ENCODE assay signal across 26 cellular contexts in genomic region chr19:7288977-7289376, GRCh38. TPM values are rescaled to one million over a fixed set of nuclear protein-coding genes. Genes with fewer than 3 reads are reported as not detected.
DNase-seq lines count a peak whose midpoint lies in the region; ATAC-seq and TF ChIP-seq lines count a peak whose summit lies in the region.
"Had no signal": no experiment of that assay in that cellular context is flagged by ENCODE, and none has a peak within 500 bp of the region (broad histone marks: within the 10 kb centered on the region; RNA-seq: fewer than 3 reads in every experiment).

No MANE protein-coding gene starts in this region.

- intact Hi-C loops in uterus (cut with DNase I; ENCODE audit: low total_unique reads) (no loop called here), aorta (cut with DNase I) (no loop called here)

- CTCF ChIA-PET in SK-N-SH (lab: Yijun Ruan, JAX) = interaction anchor here (0.9 to 1.2 kb wide), 2 partner anchors 137 to 187 kb away, joined by 3 read pairs; no protein-coding TSS in a partner anchor

- TF ChIP-seq RAD21 in SK-N-SH (IDR thresholded peaks at IDR 0.05; ENCODE audit: low read length) = no peak

- H3K9me2 ChIP-seq in SK-N-SH = no peaks in the 10 kb centered on the region

- TF ChIP-seq EP300 in SK-N-SH (IDR thresholded peaks at IDR 0.05; ENCODE audit: borderline replicate concordance in 1 of 2, low read depth in 1 of 2, low read length in 1 of 2) = peak in 1 of 2 experiments; percentile 37; a peak in 1 of 4 replicates

- DNase-seq in SK-N-SH (peak; percentile 65), WERI-Rb-1 (peak; percentile 71), osteoblast (ENCODE audit: insufficient read length, low spot score, missing footprints) (peak; percentile 48), uterus (no peak), aorta (no peak), C1 segment of cervical spinal cord (lab: John Stamatoyannopoulos, UW) (no peak), germinal center (ENCODE audit: low spot score) (no peak)
- DNase-seq: activated CD4-positive, alpha-beta T cell treated with anti-CD3 and anti-CD28 coated beads for 4 hours; amygdala; CD4-positive, alpha-beta T cell; DMS 273 treated with DMSO at 0.1 percent for 48 hours; foreskin melanocyte; MM.1S; naive thymus-derived CD8-positive, alpha-beta T cell; NCI-H2029; NCI-H526 treated with DMSO at 0.1 percent for 48 hours; ovary; Right ventricle myocardium superior; stimulated activated naive CD8-positive, alpha-beta T cell treated with anti-CD3 and anti-CD28 coated beads, Interleukin-15, amount 100 ng/mL, for 72 hours had no signal

- H3K4me1 ChIP-seq in SK-N-SH (ENCODE audit: control insufficient read depth in 1 of 2, insufficient read depth in 2 of 2, low read depth in 1 of 2, low read length in 1 of 2) = peaks cover 0 to 8% of the 10 kb centered on the region in 2 experiments; a peak in 1 of 4 replicates
- no peaks in the 10 kb centered on the region for H3K4me1 ChIP-seq in osteoblast (ENCODE audit: insufficient read depth, low read length)
- peaks cover 0 to 4% of the 10 kb centered on the region in 2 donors for H3K4me1 ChIP-seq in uterus
- H3K4me1 ChIP-seq in aorta (ENCODE audit: control insufficient read depth in 1 of 2, insufficient read depth in 2 of 2, low read length in 2 of 2) = peaks cover 0 to 2% of the 10 kb centered on the region in 2 donors
- H3K4me1 ChIP-seq: breast epithelium had no signal

- H3K27ac ChIP-seq in SK-N-SH (ENCODE audit: low read depth in 2 of 2, low read length in 1 of 2) (no peak overlapping the region), WERI-Rb-1 (no peak overlapping the region), osteoblast (ENCODE audit: low read depth, low read length) (no peak overlapping the region), uterus (peak overlapping the region; percentile 52 to 54), aorta (ENCODE audit: low read depth in 1 of 2, low read length in 2 of 2) (no peak overlapping the region)
- H3K27ac ChIP-seq: 22Rv1, breast epithelium had no signal

- ATAC-seq in SK-N-SH treated with all-trans-retinoic acid at 6 μM for 48 hours (no peak), aorta (ENCODE audit: low FRiP score) (no peak)
- ATAC-seq: GM23338; naive thymus-derived CD8-positive, alpha-beta T cell; stimulated activated naive CD8-positive, alpha-beta T cell treated with anti-CD3 and anti-CD28 coated beads, Interleukin-15, amount 100 ng/mL, for 72 hours had no signal

- no peaks in the 10 kb centered on the region for H3K36me3 ChIP-seq in SK-N-SH (replicated peaks in 1 of 2; ENCODE audit: control insufficient read depth in 1 of 2, insufficient read depth in 2 of 2, low read length in 1 of 2)
- H3K36me3 ChIP-seq in WERI-Rb-1 = 0 out of 2 replicates have a peak, but pooled peaks cover 3% of the 10 kb centered on the region
- no peaks in the 10 kb centered on the region for H3K36me3 ChIP-seq in osteoblast (ENCODE audit: insufficient read depth, low read length)
- no peaks in the 10 kb centered on the region for H3K36me3 ChIP-seq in uterus
- no peaks in the 10 kb centered on the region for H3K36me3 ChIP-seq in aorta (ENCODE audit: control insufficient read depth in 1 of 2, insufficient read depth in 2 of 2, low read length in 1 of 2)
- H3K36me3 ChIP-seq: breast epithelium, ovary, right atrium auricular region, tibial nerve had no signal

- H3K4me3 ChIP-seq in SK-N-SH (ENCODE audit: low read depth in 2 of 2, low read length in 1 of 2) = no peak overlapping the region
- no peak overlapping the region for H3K4me3 ChIP-seq in WERI-Rb-1 (ENCODE audit: low read depth, low read length)
- no peak overlapping the region for H3K4me3 ChIP-seq in osteoblast (ENCODE audit: insufficient read depth, low read length)
- no peak overlapping the region for H3K4me3 ChIP-seq in uterus
- no peak overlapping the region for H3K4me3 ChIP-seq in aorta (ENCODE audit: low read length in 2 of 2)
- H3K4me3 ChIP-seq: GM23338, lung, ovary, right atrium auricular region had no signal

- H3F3A ChIP-seq in SK-N-SH (replicated peaks; ENCODE audit: insufficient read depth) = no peaks in the 10 kb centered on the region

- H3K4me2 ChIP-seq in SK-N-SH (no peak overlapping the region), osteoblast (ENCODE audit: insufficient read depth, low read length) (no peak overlapping the region)
- H3K4me2 ChIP-seq: GM23338 had no signal

- H4K20me1 ChIP-seq in SK-N-SH (ENCODE audit: insufficient read depth) = no peaks in the 10 kb centered on the region
- peaks cover 6% of the 10 kb centered on the region for H4K20me1 ChIP-seq in osteoblast (ENCODE audit: insufficient read depth, low read length)

- no peaks in the 10 kb centered on the region for H3K27me3 ChIP-seq in SK-N-SH (ENCODE audit: insufficient read depth)
- no peaks in the 10 kb centered on the region for H3K27me3 ChIP-seq in WERI-Rb-1 (ENCODE audit: insufficient read depth, low read depth, severe bottlenecking)
- H3K27me3 ChIP-seq in osteoblast (ENCODE audit: insufficient read depth, low read length) = peaks cover 4% of the 10 kb centered on the region
- no peaks in the 10 kb centered on the region for H3K27me3 ChIP-seq in uterus
- no peaks in the 10 kb centered on the region for H3K27me3 ChIP-seq in aorta (ENCODE audit: control insufficient read depth in 1 of 2, insufficient read depth in 2 of 2, low read length in 1 of 2)
- H3K27me3 ChIP-seq: breast epithelium, ovary, right atrium auricular region, tibial nerve had no signal

- H2AFZ ChIP-seq in SK-N-SH (ENCODE audit: low read depth) (no peak overlapping the region), osteoblast (ENCODE audit: low read length) (no peak overlapping the region)
- H2AFZ ChIP-seq: GM23338 had no signal

- no peak for TF ChIP-seq POLR2A in uterus (IDR thresholded peaks at IDR 0.05)

- no peaks in the 10 kb centered on the region for H3K9me3 ChIP-seq in SK-N-SH
- H3K9me3 ChIP-seq in WERI-Rb-1 (ENCODE audit: severe bottlenecking) = peaks cover 5% of the 10 kb centered on the region
- no peaks in the 10 kb centered on the region for H3K9me3 ChIP-seq in osteoblast (ENCODE audit: low read depth, low read length)
- no peaks in the 10 kb centered on the region for H3K9me3 ChIP-seq in uterus
- H3K9me3 ChIP-seq in aorta (ENCODE audit: control insufficient read depth, low read length) = no peaks in the 10 kb centered on the region
- H3K9me3 ChIP-seq: breast epithelium, ovary, right atrium auricular region, tibial nerve had no signal

- H3K79me2 ChIP-seq in SK-N-SH (ENCODE audit: insufficient read depth) (no peaks in the 10 kb centered on the region), osteoblast (ENCODE audit: insufficient read depth, low read length) (no peaks in the 10 kb centered on the region)

- WGBS in SK-N-SH (ENCODE audit: low lambda C conversion rate) = 76% methylated on average over 6 of the region's 6 CpGs
- 52 to 54% methylated on average over 6 of the region's 6 CpGs for WGBS in aorta, 2 donors

- no peak overlapping the region for H3K9ac ChIP-seq in SK-N-SH

- TF ChIP-seq CTCF in SK-N-SH (IDR thresholded peaks at IDR 0.05) = no peak
- TF ChIP-seq CTCF in WERI-Rb-1 (IDR thresholded peaks at IDR 0.05; ENCODE audit: low read depth, low read length) = no peak
- TF ChIP-seq CTCF in osteoblast (IDR thresholded peaks at IDR 0.05; ENCODE audit: extremely low read depth, low read depth, low read length) = no peak
- no peak for TF ChIP-seq CTCF in uterus (IDR thresholded peaks at IDR 0.05)

- POLR2A ChIA-PET in SK-N-SH (lab: Yijun Ruan, JAX) = no interaction called here

TF ChIP-seq in SK-N-SH, 30 proteins besides CTCF, POLR2A, EP300 and RAD21:
- no peak for TF ChIP-seq FOXM1 (IDR thresholded peaks at IDR 0.05; ENCODE audit: low read depth)
- TF ChIP-seq GATA2 (CRISPR knock-in tag; IDR thresholded peaks at IDR 0.05) = peak; percentile 74
- no peak for TF ChIP-seq RXRA (IDR thresholded peaks at IDR 0.05; ENCODE audit: borderline replicate concordance, low read depth)
- TF ChIP-seq NFIC (IDR thresholded peaks at IDR 0.05; ENCODE audit: borderline replicate concordance) = no peak

TF ChIP-seq in SK-N-SH treated with all-trans-retinoic acid at 6 μM for 48 hours, 23 proteins besides CTCF, POLR2A, EP300 and RAD21:
- no peak for TF ChIP-seq CREB5 (CRISPR knock-in tag; IDR thresholded peaks at IDR 0.05; ENCODE audit: low read depth)
- no peak for TF ChIP-seq ARNTL (CRISPR knock-in tag; IDR thresholded peaks at IDR 0.05; ENCODE audit: borderline replicate concordance, low read depth)
- TF ChIP-seq ZC3H10 (CRISPR knock-in tag; IDR thresholded peaks at IDR 0.05) = no peak
- no peak for TF ChIP-seq ZFP30 (CRISPR knock-in tag; IDR thresholded peaks at IDR 0.05)
- TF ChIP-seq GLIS3 (CRISPR knock-in tag; IDR thresholded peaks at IDR 0.05) = no peak

RNA-seq across cellular contexts. Expression of gene INSR, which starts 5.2 kb away (rescaled TPM):
- polyA plus RNA-seq in SK-N-SH (2012; rRNA removed) (1.9 and 3.6 TPM in 2 replicates), aorta (10 to 100 TPM in 1 of 2 donors, 1 to 10 TPM in 1; 4.8 to 12.0 TPM)
- polyA plus RNA-seq in SK-N-SH (2012; cell fraction: cytosol; rRNA removed) = 1.4 and 1.7 TPM in 2 replicates
- 5.0 and 5.6 TPM in 2 replicates for polyA plus RNA-seq in SK-N-SH (2012; cell fraction: nucleus; rRNA removed)
- total RNA-seq in osteoblast (36.8 and 44.2 TPM in 2 replicates), uterus (10 to 100 TPM; 46.0 to 97.6 (median 68.3) TPM), aorta (100 to 1,000 TPM in 1 of 2 donors, 10 to 100 TPM in 1; 67.0 to 106 TPM)

RNA-seq across cellular contexts. Expression of gene ARHGEF18, which starts 59.8 kb away (rescaled TPM):
- polyA plus RNA-seq in SK-N-SH (2012; rRNA removed) (11.3 and 11.7 TPM in 2 replicates), aorta (10 to 100 TPM in 1 of 2 donors, 1 to 10 TPM in 1; 8.3 to 10.6 TPM)
- polyA plus RNA-seq in SK-N-SH (2012; cell fraction: cytosol; rRNA removed) = 4.7 and 7.6 TPM in 2 replicates
- 23.3 and 25.8 TPM in 2 replicates for polyA plus RNA-seq in SK-N-SH (2012; cell fraction: nucleus; rRNA removed)
- total RNA-seq in osteoblast (32.1 and 44.5 TPM in 2 replicates), uterus (10 to 100 TPM in 2 of 4 donors, 1 to 10 TPM in 2; 2.6 to 36.4 (median 18.5) TPM), aorta (10 to 100 TPM; 21.9 to 23.1 TPM)

Comparison
In these comparisons a context has a peak if more than half of its experiments do, and no peak if none do; other contexts are left out.
1. DNase-seq: peak in SK-N-SH (single experiment), WERI-Rb-1 (single experiment) and osteoblast (single experiment); none in uterus (0 of 2), aorta (0 of 2), C1 segment of cervical spinal cord (0 of 14) and germinal center (single experiment).
2. H3K27ac ChIP-seq: peak in uterus (2 of 2); none in SK-N-SH (0 of 2), WERI-Rb-1 (single experiment), osteoblast (single experiment) and aorta (0 of 2).